1 cellular context compared by ENCODE assay signal in the genomic region with DNA sequence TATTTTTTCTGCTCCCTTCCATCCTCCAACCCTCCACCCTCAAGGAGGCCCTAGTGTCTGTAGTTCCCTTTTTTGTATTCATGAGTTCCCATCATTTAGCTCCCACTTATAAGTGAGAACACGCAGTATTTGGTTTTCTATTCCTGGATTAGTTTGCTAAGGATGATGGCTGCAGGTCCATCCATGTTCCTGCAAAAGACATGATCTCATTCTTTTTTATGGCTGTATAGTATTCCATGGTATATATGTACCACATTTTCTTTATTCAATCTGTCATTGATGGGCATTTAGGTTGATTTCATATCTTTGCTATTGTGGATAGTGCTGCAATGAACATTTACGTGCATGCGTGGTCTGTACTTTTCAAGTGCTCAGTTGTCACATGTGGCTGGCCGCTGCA.
TF ChIP-seq lines count a peak whose summit lies in the region.

No MANE protein-coding gene starts in this region.

TF ChIP-seq in K562, 482 proteins besides CTCF, POLR2A, EP300 and RAD21:
- peak; percentile 44 for TF ChIP-seq EWSR1 (IDR thresholded peaks at IDR 0.05; ENCODE audit: borderline replicate concordance, low read depth, partially characterized antibody)
- peak; percentile 70 for TF ChIP-seq RBM25 (IDR thresholded peaks at IDR 0.05; ENCODE audit: low read depth, low read length, severe bottlenecking)
- TF ChIP-seq ADNP (tag; IDR thresholded peaks at IDR 0.05), result peak; percentile 48; the same call in 1 of the 2 replicates
- peak; percentile 44 to 49; a peak in 2 of 4 replicates for TF ChIP-seq KDM1A (IDR thresholded peaks at IDR 0.05)
- peak; percentile 99 for TF ChIP-seq ZNF146 (CRISPR knock-in tag; IDR thresholded peaks at IDR 0.05; ENCODE audit: unreplicated experiment)
- TF ChIP-seq BCOR (IDR thresholded peaks at IDR 0.05), result peak; percentile 79
